Comparison of ENCODE assay signal across 8 cellular contexts in the genomic region with DNA sequence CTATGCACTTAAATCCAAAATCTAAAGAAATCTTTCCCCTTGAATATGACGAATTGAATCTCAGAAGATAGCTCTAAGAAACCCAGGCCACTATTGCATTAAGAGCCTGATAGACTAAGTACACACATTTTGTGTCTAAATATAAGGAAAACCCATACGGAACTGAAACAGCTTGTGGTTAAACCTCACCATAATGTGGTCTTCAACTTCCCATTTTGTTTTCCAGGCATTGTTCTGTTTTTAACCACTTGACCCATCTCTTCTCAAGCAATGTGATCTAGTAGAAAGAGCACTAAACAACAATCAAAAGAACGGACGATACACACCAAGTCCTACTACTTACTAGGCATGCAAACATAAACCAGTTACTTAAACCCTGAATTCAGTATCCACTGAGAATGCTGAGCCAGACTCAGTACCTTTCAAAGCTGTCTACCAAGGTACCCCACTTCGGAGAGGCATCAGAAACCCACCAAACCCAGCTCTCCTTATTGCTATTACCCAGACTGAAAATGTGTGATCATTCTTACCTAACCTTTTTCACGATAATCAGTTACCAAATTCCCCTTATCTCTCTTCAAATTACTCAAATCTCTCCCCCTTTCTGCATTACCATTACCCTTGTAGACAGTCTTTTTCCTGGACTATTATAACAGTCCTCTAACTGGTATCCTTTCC. TPM values are rescaled to one million over a fixed set of nuclear protein-coding genes. Genes with fewer than 3 reads are reported as not detected.
DNase-seq lines count a peak whose midpoint lies in the region; ATAC-seq and TF ChIP-seq lines count a peak whose summit lies in the region.

No MANE protein-coding gene starts in this region.

- H3K9me3 ChIP-seq in breast epithelium (no peaks in the 10 kb centered on the region), uterus (no peaks in the 10 kb centered on the region)

- peaks cover 22% of the 10 kb centered on the region for H3K4me1 Mint-ChIP-seq in CD14-positive monocyte
- peaks cover 19% of the 10 kb centered on the region for H3K4me1 Mint-ChIP-seq in activated naive CD8-positive, alpha-beta T cell treated with anti-CD3 and anti-CD28 coated beads, Interleukin-2, amount 10 ng/mL, durations not matched to agents 7 days and 5 days

- H3K27ac ChIP-seq in breast epithelium (no peak overlapping the region), uterus (peak overlapping the region in 1 of 2 donors; percentile 39)

- TF ChIP-seq CTCF in CD14-positive monocyte (IDR thresholded peaks at IDR 0.05) (no peak), breast epithelium (IDR thresholded peaks at IDR 0.05) (no peak), uterus (IDR thresholded peaks at IDR 0.05) (no peak)

- H3K27me3 ChIP-seq in breast epithelium, result no peaks in the 10 kb centered on the region
- no peaks in the 10 kb centered on the region for H3K27me3 ChIP-seq in uterus

- peak; percentile 57 for DNase-seq in CD14-positive monocyte (ENCODE audit: low spot score)
- DNase-seq in activated naive CD8-positive, alpha-beta T cell treated with anti-CD3 and anti-CD28 coated beads, Interleukin-2, amount 10 ng/mL, durations not matched to agents 7 days and 5 days, result no peak
- no peak for DNase-seq in activated effector memory CD4-positive, alpha-beta T cell treated with anti-CD3 and anti-CD28 coated beads, Interleukin-2, amount 50 U/mL, for 16 hours
- DNase-seq in breast epithelium (ENCODE audit: low spot score in 2 of 2), result no peak
- DNase-seq in uterus, result no peak
- no peak for DNase-seq in H4 (ENCODE audit: low spot score)

- TF ChIP-seq POLR2A in breast epithelium (IDR thresholded peaks at IDR 0.05) (no peak), uterus (IDR thresholded peaks at IDR 0.05) (no peak)

- peak overlapping the region; percentile 10 to 86 for H3K4me3 Mint-ChIP-seq in CD14-positive monocyte
- H3K4me3 Mint-ChIP-seq in activated naive CD8-positive, alpha-beta T cell treated with anti-CD3 and anti-CD28 coated beads, Interleukin-2, amount 10 ng/mL, durations not matched to agents 7 days and 5 days, result peak overlapping the region; percentile 3

- H3K36me3 Mint-ChIP-seq in CD14-positive monocyte, result peaks cover 0 to 4% of the 10 kb centered on the region in 2 donors
- H3K36me3 Mint-ChIP-seq in activated naive CD8-positive, alpha-beta T cell treated with anti-CD3 and anti-CD28 coated beads, Interleukin-2, amount 10 ng/mL, durations not matched to agents 7 days and 5 days, result peaks cover 10% of the 10 kb centered on the region

- H3K4me3 ChIP-seq in breast epithelium (no peak overlapping the region), uterus (no peak overlapping the region)

- no peaks in the 10 kb centered on the region for H3K36me3 ChIP-seq in breast epithelium
- no peaks in the 10 kb centered on the region for H3K36me3 ChIP-seq in uterus

- peaks cover 0 to 17% of the 10 kb centered on the region in 2 donors for H3K4me1 ChIP-seq in breast epithelium
- H3K4me1 ChIP-seq in uterus, result no peaks in the 10 kb centered on the region

- peaks cover 0 to 10% (median 3%) of the 10 kb centered on the region in 7 donors for H3K9me3 Mint-ChIP-seq in CD14-positive monocyte
- no peaks in the 10 kb centered on the region for H3K9me3 Mint-ChIP-seq in activated naive CD8-positive, alpha-beta T cell treated with anti-CD3 and anti-CD28 coated beads, Interleukin-2, amount 10 ng/mL, durations not matched to agents 7 days and 5 days

- peaks cover 86 to 96% (median 94%) of the 10 kb centered on the region in 3 donors for H3K27me3 Mint-ChIP-seq in CD14-positive monocyte (ENCODE audit: low read depth in 3 of 3)
- H3K27me3 Mint-ChIP-seq in activated naive CD8-positive, alpha-beta T cell treated with anti-CD3 and anti-CD28 coated beads, Interleukin-2, amount 10 ng/mL, durations not matched to agents 7 days and 5 days, result no peaks in the 10 kb centered on the region

- ATAC-seq in GM19395 (IDR thresholded peaks at IDR 0.05; ENCODE audit: unreplicated experiment), result peak; percentile 82
- ATAC-seq in HG03342 (IDR thresholded peaks at IDR 0.05; ENCODE audit: unreplicated experiment), result peak; percentile 73
- ATAC-seq in activated naive CD8-positive, alpha-beta T cell treated with anti-CD3 and anti-CD28 coated beads, Interleukin-2, amount 10 ng/mL, durations not matched to agents 7 days and 5 days (ENCODE audit: low read depth), result no peak

- peak overlapping the region in 5 of 7 donors; percentile 29 to 90 (median 72) for H3K27ac Mint-ChIP-seq in CD14-positive monocyte
- H3K27ac Mint-ChIP-seq in activated naive CD8-positive, alpha-beta T cell treated with anti-CD3 and anti-CD28 coated beads, Interleukin-2, amount 10 ng/mL, durations not matched to agents 7 days and 5 days, result no peak overlapping the region

- intact Hi-C loops in CD14-positive monocyte (cut with micrococcal nuclease) (loop anchor here in 1 of 2 donors (5.0 kb wide), 1 partner anchor 60 kb away; the partner anchor contains the start of gene MTMR11), breast epithelium (cut with DNase I; ENCODE audit: low total_unique reads) (no loop called here), uterus (cut with DNase I; ENCODE audit: low total_unique reads) (no loop called here)

- POLR2A ChIA-PET in activated naive CD8-positive, alpha-beta T cell treated with anti-CD3 and anti-CD28 coated beads, Interleukin-2, amount 10 ng/mL, durations not matched to agents 7 days and 5 days (lab: Charles Lee), result interaction anchor here (1.4 kb wide), 1 partner anchor 12 kb away, joined by 3 read pairs; no protein-coding TSS in a partner anchor

RNA-seq across cellular contexts. Expression of gene OTUD7B, which starts 12.8 kb away (rescaled TPM):
- not detected for polyA plus RNA-seq in CD14-positive monocyte
- 10 to 100 TPM; 12.8 to 13.7 TPM for total RNA-seq in activated naive CD8-positive, alpha-beta T cell treated with anti-CD3 and anti-CD28 coated beads, Interleukin-2, amount 10 ng/mL, durations not matched to agents 7 days and 5 days
- total RNA-seq in breast epithelium, result 10 to 100 TPM; 22.0 to 32.8 (median 28.1) TPM
- 10 to 100 TPM in 3 of 4 donors, 1 to 10 TPM in 1; 9.7 to 44.9 (median 28.8) TPM for total RNA-seq in uterus
- 4.2 and 5.4 TPM in 2 replicates for total RNA-seq in H4 (2014; rRNA removed; shearing (Covaris generic))
